In the genomic region with DNA sequence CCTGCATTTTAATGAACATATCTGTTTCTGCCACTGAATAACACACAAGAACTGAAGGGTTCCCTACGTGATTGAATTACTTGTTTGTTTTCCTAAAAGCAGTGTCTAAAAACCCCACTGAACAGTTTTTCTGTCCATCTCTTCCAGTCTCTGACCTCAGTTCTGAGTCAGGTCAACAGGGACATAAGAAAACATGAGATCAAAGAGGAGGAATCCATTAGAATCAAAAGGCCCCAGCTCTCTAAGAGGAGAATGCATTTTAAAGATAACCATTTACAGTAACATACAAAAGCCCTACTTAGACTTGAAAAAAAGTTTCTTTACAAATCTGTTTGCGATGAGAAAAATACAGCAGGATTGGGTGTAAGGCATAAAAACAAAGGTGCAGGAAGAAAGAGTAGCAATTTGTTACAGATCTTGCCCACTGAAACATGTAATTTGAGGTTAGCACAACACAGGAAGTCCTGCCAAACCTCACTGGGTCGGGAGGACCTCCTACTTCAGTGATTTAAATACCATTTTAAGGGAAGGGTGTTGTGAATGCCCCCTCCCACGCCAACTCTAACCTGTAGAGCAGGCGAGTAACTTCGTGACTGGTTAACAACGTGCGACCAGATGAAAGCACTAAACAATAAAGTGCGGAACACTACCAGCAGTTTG, we compare ENCODE assay signal across 8 cellular contexts. TPM values are rescaled to one million over a fixed set of nuclear protein-coding genes. Genes with fewer than 3 reads are reported as not detected.
DNase-seq lines count a peak whose midpoint lies in the region; ATAC-seq and TF ChIP-seq lines count a peak whose summit lies in the region.

No MANE protein-coding gene starts in this region.

- H3K27ac ChIP-seq in left ventricle myocardium inferior (replicated peaks): no peak overlapping the region
- no peak overlapping the region for H3K27ac ChIP-seq in right cardiac atrium (ENCODE audit: low read length)
- no peak overlapping the region for H3K27ac ChIP-seq in dorsolateral prefrontal cortex

- intact Hi-C loops in left ventricle myocardium inferior (cut with micrococcal nuclease) (no loop called here), right cardiac atrium (cut with DNase I) (no loop called here), dorsolateral prefrontal cortex (cut with DNase I) (loop anchor here (10.0 kb wide), 2 partner anchors 161 to 171 kb away; a partner anchor contains a TSS)

- no peaks in the 10 kb centered on the region for H3K9me3 ChIP-seq in left ventricle myocardium inferior (replicated peaks)
- H3K9me3 ChIP-seq in right cardiac atrium (ENCODE audit: control insufficient read depth, low read length): no peaks in the 10 kb centered on the region

- no peak for ATAC-seq in right cardiac atrium
- ATAC-seq in HG03139 (IDR thresholded peaks at IDR 0.05; ENCODE audit: unreplicated experiment): no peak

- H3K36me3 ChIP-seq in left ventricle myocardium inferior: no peaks in the 10 kb centered on the region

- no peaks in the 10 kb centered on the region for H3K27me3 ChIP-seq in left ventricle myocardium inferior (ENCODE audit: low read depth)
- H3K27me3 ChIP-seq in right cardiac atrium (ENCODE audit: control insufficient read depth, insufficient read depth): no peaks in the 10 kb centered on the region
- H3K27me3 ChIP-seq in dorsolateral prefrontal cortex: no peaks in the 10 kb centered on the region

- peak overlapping the region; percentile 89 for H3K4me3 ChIP-seq in left ventricle myocardium inferior
- H3K4me3 ChIP-seq in right cardiac atrium (ENCODE audit: low read length): no peak overlapping the region
- peak overlapping the region in 53 of 59 donors; percentile 50 to 89 (median 78) for H3K4me3 ChIP-seq in dorsolateral prefrontal cortex
- H3K4me3 ChIP-seq in retinal pigment epithelial cell (ENCODE audit: low read length): peak overlapping the region; percentile 69

- 53% methylated on average over 9 of the region's 9 CpGs for WGBS in right cardiac atrium

- no peak for DNase-seq in left ventricle myocardium inferior
- DNase-seq in right cardiac atrium: no peak
- DNase-seq in T-helper 2 cell: peak in 3 of 5 experiments; percentile 23 to 81 (median 30)
- no peak for DNase-seq in dorsolateral prefrontal cortex
- no peak for DNase-seq in retinal pigment epithelial cell (ENCODE audit: low read depth)
- DNase-seq in COR-L47 (lab: John Stamatoyannopoulos, UW): no peak
- DNase-seq in NCI-H524 treated with DMSO at 0.1 percent for 48 hours (lab: John Stamatoyannopoulos, UW): no peak

- no peak for TF ChIP-seq CTCF in left ventricle myocardium inferior (IDR thresholded peaks at IDR 0.05; ENCODE audit: borderline replicate concordance)
- TF ChIP-seq CTCF in dorsolateral prefrontal cortex (IDR thresholded peaks at IDR 0.05 in 54 of 56, conservative IDR thresholded peaks at IDR 0.05 in 2 of 56; ENCODE audit: low read depth in 1 of 56, partially characterized antibody in 56 of 56): no peak
- no peak for TF ChIP-seq CTCF in retinal pigment epithelial cell (conservative IDR thresholded peaks at IDR 0.05; ENCODE audit: low read depth, low read length)

- H3K4me1 ChIP-seq in left ventricle myocardium inferior (peaks cover 65% of the 10 kb centered on the region), right cardiac atrium (ENCODE audit: control insufficient read depth, insufficient read depth, low read length) (peaks cover 12% of the 10 kb centered on the region)

RNA-seq across cellular contexts. Expression of a gene that starts 1.4 kb away (rescaled TPM):
- total RNA-seq in left ventricle myocardium inferior: 8.0 TPM
- total RNA-seq in right cardiac atrium: 1 to 10 TPM; 5.3 to 9.0 (median 7.5) TPM
- polyA plus RNA-seq in right cardiac atrium: 4.5 TPM
- 10 to 100 TPM in 119 of 120 experiments, 1 to 10 TPM in 1; 9.6 to 20.4 (median 14.1) TPM for total RNA-seq in dorsolateral prefrontal cortex

RNA-seq across cellular contexts. Expression of a gene that starts 39.3 kb away (rescaled TPM):
- total RNA-seq in left ventricle myocardium inferior (not detected), right cardiac atrium (not detected), dorsolateral prefrontal cortex (under 1 TPM in 1 of 120 experiments, not detected in 119; 0.35 TPM)
- polyA plus RNA-seq in right cardiac atrium: not detected

RNA-seq across cellular contexts. Expression of a gene that starts 59.6 kb away (rescaled TPM):
- total RNA-seq in left ventricle myocardium inferior (not detected), right cardiac atrium (not detected), dorsolateral prefrontal cortex (under 1 TPM in 64 of 120 experiments, not detected in 56; 0.03 to 0.26 (median 0.08) TPM)
- polyA plus RNA-seq in right cardiac atrium: not detected

Comparison
In these comparisons a context has a peak if more than half of its experiments do, and no peak if none do; other contexts are left out.
1. DNase-seq: peak in T-helper 2 cell (3 of 5); none in left ventricle myocardium inferior (single experiment), right cardiac atrium (0 of 3), dorsolateral prefrontal cortex (0 of 10), retinal pigment epithelial cell (single experiment), COR-L47 (single experiment) and NCI-H524 treated with DMSO at 0.1 percent for 48 hours (single experiment).
2. intact Hi-C loops: an anchor here in dorsolateral prefrontal cortex (10.0 kb wide); none called in left ventricle myocardium inferior and right cardiac atrium.